In the genomic region with DNA sequence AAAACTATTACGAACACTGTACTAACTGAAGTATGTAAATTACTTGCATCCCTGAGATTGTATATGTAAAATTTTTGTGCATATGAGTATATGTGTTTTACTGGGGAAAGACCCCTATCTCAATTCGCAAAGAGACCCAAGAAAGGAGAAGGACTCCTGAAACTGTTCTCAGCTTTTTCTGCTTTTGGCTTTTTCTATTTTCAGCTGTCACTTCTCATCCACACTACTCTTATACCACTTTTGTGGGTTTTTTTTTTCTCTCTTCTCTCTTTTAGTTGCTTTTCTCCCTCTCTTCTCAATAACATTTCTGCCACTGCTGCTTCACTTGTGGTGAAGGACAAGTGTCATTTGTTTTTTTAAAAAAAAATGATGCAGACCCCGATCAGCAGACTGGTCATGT, we compare ENCODE assay signal across 10 cellular contexts. TPM values are rescaled to one million over a fixed set of nuclear protein-coding genes. Genes with fewer than 3 reads are reported as not detected.
DNase-seq lines count a peak whose midpoint lies in the region; ATAC-seq and TF ChIP-seq lines count a peak whose summit lies in the region.
"Had no signal": no experiment of that assay in that cellular context is flagged by ENCODE, and none has a peak within 500 bp of the region (broad histone marks: within the 10 kb centered on the region; RNA-seq: fewer than 3 reads in every experiment).

No MANE protein-coding gene starts in this region.

- peak overlapping the region; percentile 57 for H3K4me3 Mint-ChIP-seq in activated naive CD8-positive, alpha-beta T cell treated with anti-CD3 and anti-CD28 coated beads, Interleukin-2, amount 50 U/mL, for 24 hours

- H3K4me3 ChIP-seq in DOHH2 (ENCODE audit: low read length) (peak overlapping the region; percentile 74), dorsolateral prefrontal cortex (no peak overlapping the region)

- H3K27ac ChIP-seq in DOHH2 (ENCODE audit: low read depth, low read length) (peak overlapping the region; percentile 94), dorsolateral prefrontal cortex (peak overlapping the region in 23 of 59 donors; percentile 1 to 81 (median 37))

- H3F3A ChIP-seq in DOHH2 (ENCODE audit: control insufficient read depth, insufficient read depth), result peaks cover 65% of the 10 kb centered on the region

- H3K9me3 Mint-ChIP-seq in activated naive CD8-positive, alpha-beta T cell treated with anti-CD3 and anti-CD28 coated beads, Interleukin-2, amount 50 U/mL, for 24 hours, result no peaks in the 10 kb centered on the region

- H3K36me3 Mint-ChIP-seq in activated naive CD8-positive, alpha-beta T cell treated with anti-CD3 and anti-CD28 coated beads, Interleukin-2, amount 50 U/mL, for 24 hours (ENCODE audit: low read depth), result peaks cover 42% of the 10 kb centered on the region

- intact Hi-C loops in dorsolateral prefrontal cortex (cut with DNase I), result no loop called here

- TF ChIP-seq CTCF in DOHH2 (IDR thresholded peaks at IDR 0.05; ENCODE audit: low read depth, low read length, poor library complexity, severe bottlenecking) (no peak), dorsolateral prefrontal cortex (IDR thresholded peaks at IDR 0.05 in 54 of 56, conservative IDR thresholded peaks at IDR 0.05 in 2 of 56; ENCODE audit: low read depth in 1 of 56, partially characterized antibody in 56 of 56) (no peak)

- no peaks in the 10 kb centered on the region for H3K9me3 ChIP-seq in DOHH2 (ENCODE audit: control insufficient read depth, insufficient read depth, low read length)

- H3K4me1 Mint-ChIP-seq in activated naive CD8-positive, alpha-beta T cell treated with anti-CD3 and anti-CD28 coated beads, Interleukin-2, amount 50 U/mL, for 24 hours, result peaks cover 88% of the 10 kb centered on the region

- H3K4me2 ChIP-seq in DOHH2 (ENCODE audit: low read length), result peak overlapping the region; percentile 98

- H3K27me3 Mint-ChIP-seq in activated naive CD8-positive, alpha-beta T cell treated with anti-CD3 and anti-CD28 coated beads, Interleukin-2, amount 50 U/mL, for 24 hours, result no peaks in the 10 kb centered on the region

- DNase-seq in activated naive CD8-positive, alpha-beta T cell treated with anti-CD3 and anti-CD28 coated beads, Interleukin-2, amount 50 U/mL, for 24 hours, result no peak
- DNase-seq in dorsolateral prefrontal cortex, result no peak
- no peak for DNase-seq in CD1c-positive myeloid dendritic cell (ENCODE audit: extremely low spot score)
- no peak for DNase-seq in glomerular visceral epithelial cell (ENCODE audit: extremely low spot score)
- DNase-seq: hippocampal formation had no signal

- no peaks in the 10 kb centered on the region for H3K9me2 ChIP-seq in DOHH2 (replicated peaks; ENCODE audit: control insufficient read depth, low read length)

- H3K27me3 ChIP-seq in DOHH2 (ENCODE audit: control insufficient read depth, low read length) (no peaks in the 10 kb centered on the region), dorsolateral prefrontal cortex (no peaks in the 10 kb centered on the region)

- H3K36me3 ChIP-seq in DOHH2 (ENCODE audit: control insufficient read depth, low read length), result peaks cover 64% of the 10 kb centered on the region

- peak overlapping the region; percentile 80 for H3K27ac Mint-ChIP-seq in activated naive CD8-positive, alpha-beta T cell treated with anti-CD3 and anti-CD28 coated beads, Interleukin-2, amount 50 U/mL, for 24 hours

- peaks cover 52% of the 10 kb centered on the region for H3K79me2 ChIP-seq in DOHH2 (ENCODE audit: control insufficient read depth, low read length)

- ATAC-seq in GM18873 (IDR thresholded peaks at IDR 0.05; ENCODE audit: low FRiP score, unreplicated experiment) (peak; percentile 36), HG02885 (IDR thresholded peaks at IDR 0.05; ENCODE audit: poor library complexity, unreplicated experiment) (peak; percentile 26), HG03025 (IDR thresholded peaks at IDR 0.05; ENCODE audit: low FRiP score, unreplicated experiment) (no peak)
- ATAC-seq in activated naive CD8-positive, alpha-beta T cell treated with anti-CD3 and anti-CD28 coated beads, Interleukin-2, amount 50 U/mL, for 24 hours, result no peak
- ATAC-seq: activated CD4-positive, CD25-positive, alpha-beta regulatory T cell treated with anti-CD3 and anti-CD28 coated beads, Interleukin-2, amount 50 U/mL, for 24 hours had no signal

- no peaks in the 10 kb centered on the region for H4K20me1 ChIP-seq in DOHH2 (ENCODE audit: control insufficient read depth, insufficient read depth, low read depth, low read length)

- peaks cover 100% of the 10 kb centered on the region for H3K4me1 ChIP-seq in DOHH2 (ENCODE audit: control insufficient read depth, low read length)

RNA-seq across cellular contexts. Expression of gene NIN, which starts 39.8 kb away (rescaled TPM):
- 100 to 1,000 TPM in 25 of 120 experiments, 10 to 100 TPM in 95; 64.4 to 125 (median 88.6) TPM for total RNA-seq in dorsolateral prefrontal cortex

Comparison
In these comparisons a context has a peak if more than half of its experiments do, and no peak if none do; other contexts are left out.
1. ATAC-seq: peak in GM18873 (single experiment) and HG02885 (single experiment); none in activated naive CD8-positive, alpha-beta T cell treated with anti-CD3 and anti-CD28 coated beads, Interleukin-2, amount 50 U/mL, for 24 hours (single experiment) and HG03025 (single experiment).